ENCODE assay signal across 1 cellular context in the genomic region with DNA sequence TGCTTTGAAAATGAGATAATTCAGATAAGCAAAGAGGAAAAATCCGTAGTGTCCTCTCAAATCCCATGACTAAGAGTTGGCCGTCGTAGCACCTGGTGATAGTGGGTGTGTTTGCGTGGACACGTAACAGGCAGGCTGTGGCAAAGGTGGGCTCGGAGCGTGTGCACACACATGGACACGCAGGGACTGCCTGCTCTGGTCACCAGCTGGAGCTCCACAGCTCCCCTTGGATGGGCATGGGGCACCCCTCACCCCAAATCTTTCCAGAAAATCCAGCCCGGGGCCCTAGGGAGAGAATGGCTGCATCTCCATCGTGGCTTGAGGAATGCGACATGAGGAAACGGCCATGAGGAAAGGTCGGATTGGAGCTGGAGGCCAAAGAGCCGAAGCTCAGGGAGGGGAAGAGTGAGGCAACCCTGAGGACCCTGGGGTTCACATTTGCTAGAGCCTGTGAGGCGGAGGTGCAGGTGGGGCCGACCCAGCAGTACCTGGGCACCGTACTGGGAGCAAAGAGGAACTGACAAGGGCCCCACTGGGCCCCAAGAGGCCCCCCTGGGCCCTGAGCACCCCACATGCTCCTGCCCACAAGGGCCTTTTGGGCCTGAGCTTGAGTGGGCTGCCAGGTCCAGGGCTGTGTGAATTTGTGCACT.
TF ChIP-seq lines count a peak whose summit lies in the region.

No MANE protein-coding gene starts in this region.

TF ChIP-seq in GM23338, 12 proteins besides CTCF, POLR2A, EP300 and RAD21 (continued from another document):
- TF ChIP-seq REST (IDR thresholded peaks at IDR 0.05; ENCODE audit: unreplicated experiment) (no peak), ZNF331 (CRISPR knock-in tag; IDR thresholded peaks at IDR 0.05; ENCODE audit: low read depth) (no peak), CREB1 (CRISPR knock-in tag; IDR thresholded peaks at IDR 0.05; ENCODE audit: low read depth) (no peak), EZH2phosphoT487 (IDR thresholded peaks at IDR 0.05; ENCODE audit: unreplicated experiment) (no peak), EZH2 (IDR thresholded peaks at IDR 0.05; ENCODE audit: low read depth, unreplicated experiment) (no peak)
- TF ChIP-seq, protein P1, sequence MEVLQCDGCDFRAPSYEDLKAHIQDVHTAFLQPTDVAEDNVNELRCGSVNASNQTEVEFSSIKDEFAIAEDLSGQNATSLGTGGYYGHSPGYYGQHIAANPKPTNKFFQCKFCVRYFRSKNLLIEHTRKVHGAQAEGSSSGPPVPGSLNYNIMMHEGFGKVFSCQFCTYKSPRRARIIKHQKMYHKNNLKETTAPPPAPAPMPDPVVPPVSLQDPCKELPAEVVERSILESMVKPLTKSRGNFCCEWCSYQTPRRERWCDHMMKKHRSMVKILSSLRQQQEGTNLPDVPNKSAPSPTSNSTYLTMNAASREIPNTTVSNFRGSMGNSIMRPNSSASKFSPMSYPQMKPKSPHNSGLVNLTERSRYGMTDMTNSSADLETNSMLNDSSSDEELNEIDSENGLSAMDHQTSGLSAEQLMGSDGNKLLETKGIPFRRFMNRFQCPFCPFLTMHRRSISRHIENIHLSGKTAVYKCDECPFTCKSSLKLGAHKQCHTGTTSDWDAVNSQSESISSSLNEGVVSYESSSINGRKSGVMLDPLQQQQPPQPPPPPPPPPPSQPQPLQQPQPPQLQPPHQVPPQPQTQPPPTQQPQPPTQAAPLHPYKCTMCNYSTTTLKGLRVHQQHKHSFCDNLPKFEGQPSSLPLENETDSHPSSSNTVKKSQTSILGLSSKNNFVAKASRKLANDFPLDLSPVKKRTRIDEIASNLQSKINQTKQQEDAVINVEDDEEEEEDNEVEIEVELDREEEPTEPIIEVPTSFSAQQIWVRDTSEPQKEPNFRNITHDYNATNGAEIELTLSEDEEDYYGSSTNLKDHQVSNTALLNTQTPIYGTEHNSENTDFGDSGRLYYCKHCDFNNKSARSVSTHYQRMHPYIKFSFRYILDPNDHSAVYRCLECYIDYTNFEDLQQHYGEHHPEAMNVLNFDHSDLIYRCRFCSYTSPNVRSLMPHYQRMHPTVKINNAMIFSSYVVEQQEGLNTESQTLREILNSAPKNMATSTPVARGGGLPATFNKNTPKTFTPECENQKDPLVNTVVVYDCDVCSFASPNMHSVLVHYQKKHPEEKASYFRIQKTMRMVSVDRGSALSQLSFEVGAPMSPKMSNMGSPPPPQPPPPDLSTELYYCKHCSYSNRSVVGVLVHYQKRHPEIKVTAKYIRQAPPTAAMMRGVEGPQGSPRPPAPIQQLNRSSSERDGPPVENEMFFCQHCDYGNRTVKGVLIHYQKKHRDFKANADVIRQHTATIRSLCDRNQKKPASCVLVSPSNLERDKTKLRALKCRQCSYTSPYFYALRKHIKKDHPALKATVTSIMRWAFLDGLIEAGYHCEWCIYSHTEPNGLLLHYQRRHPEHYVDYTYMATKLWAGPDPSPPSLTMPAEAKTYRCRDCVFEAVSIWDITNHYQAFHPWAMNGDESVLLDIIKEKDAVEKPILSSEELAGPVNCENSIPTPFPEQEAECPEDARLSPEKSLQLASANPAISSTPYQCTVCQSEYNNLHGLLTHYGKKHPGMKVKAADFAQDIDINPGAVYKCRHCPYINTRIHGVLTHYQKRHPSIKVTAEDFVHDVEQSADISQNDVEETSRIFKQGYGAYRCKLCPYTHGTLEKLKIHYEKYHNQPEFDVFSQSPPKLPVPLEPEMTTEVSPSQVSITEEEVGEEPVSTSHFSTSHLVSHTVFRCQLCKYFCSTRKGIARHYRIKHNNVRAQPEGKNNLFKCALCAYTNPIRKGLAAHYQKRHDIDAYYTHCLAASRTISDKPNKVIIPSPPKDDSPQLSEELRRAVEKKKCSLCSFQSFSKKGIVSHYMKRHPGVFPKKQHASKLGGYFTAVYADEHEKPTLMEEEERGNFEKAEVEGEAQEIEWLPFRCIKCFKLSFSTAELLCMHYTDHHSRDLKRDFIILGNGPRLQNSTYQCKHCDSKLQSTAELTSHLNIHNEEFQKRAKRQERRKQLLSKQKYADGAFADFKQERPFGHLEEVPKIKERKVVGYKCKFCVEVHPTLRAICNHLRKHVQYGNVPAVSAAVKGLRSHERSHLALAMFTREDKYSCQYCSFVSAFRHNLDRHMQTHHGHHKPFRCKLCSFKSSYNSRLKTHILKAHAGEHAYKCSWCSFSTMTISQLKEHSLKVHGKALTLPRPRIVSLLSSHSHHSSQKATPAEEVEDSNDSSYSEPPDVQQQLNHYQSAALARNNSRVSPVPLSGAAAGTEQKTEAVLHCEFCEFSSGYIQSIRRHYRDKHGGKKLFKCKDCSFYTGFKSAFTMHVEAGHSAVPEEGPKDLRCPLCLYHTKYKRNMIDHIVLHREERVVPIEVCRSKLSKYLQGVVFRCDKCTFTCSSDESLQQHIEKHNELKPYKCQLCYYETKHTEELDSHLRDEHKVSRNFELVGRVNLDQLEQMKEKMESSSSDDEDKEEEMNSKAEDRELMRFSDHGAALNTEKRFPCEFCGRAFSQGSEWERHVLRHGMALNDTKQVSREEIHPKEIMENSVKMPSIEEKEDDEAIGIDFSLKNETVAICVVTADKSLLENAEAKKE (CRISPR knock-in tag; IDR thresholded peaks at IDR 0.05) = no peak
- TF ChIP-seq, protein P2, sequence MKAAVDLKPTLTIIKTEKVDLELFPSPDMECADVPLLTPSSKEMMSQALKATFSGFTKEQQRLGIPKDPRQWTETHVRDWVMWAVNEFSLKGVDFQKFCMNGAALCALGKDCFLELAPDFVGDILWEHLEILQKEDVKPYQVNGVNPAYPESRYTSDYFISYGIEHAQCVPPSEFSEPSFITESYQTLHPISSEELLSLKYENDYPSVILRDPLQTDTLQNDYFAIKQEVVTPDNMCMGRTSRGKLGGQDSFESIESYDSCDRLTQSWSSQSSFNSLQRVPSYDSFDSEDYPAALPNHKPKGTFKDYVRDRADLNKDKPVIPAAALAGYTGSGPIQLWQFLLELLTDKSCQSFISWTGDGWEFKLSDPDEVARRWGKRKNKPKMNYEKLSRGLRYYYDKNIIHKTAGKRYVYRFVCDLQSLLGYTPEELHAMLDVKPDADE (IDR thresholded peaks at IDR 0.05) = no peak
